In genomic region chr2:74198461-74199274, GRCh38 we compare ENCODE assay signal across 8 cellular contexts. TPM values are rescaled to one million over a fixed set of nuclear protein-coding genes. Genes with fewer than 3 reads are reported as not detected.
DNase-seq lines count a peak whose midpoint lies in the region; ATAC-seq and TF ChIP-seq lines count a peak whose summit lies in the region.

MTHFD2 (plus strand) TSS chr2:74198615; CDS start chr2:74198642, 27 bp downstream.

- TF ChIP-seq POLR2A in breast epithelium (IDR thresholded peaks at IDR 0.05), result peak; percentile 19

- H3K9me3 ChIP-seq in AG04450 (ENCODE audit: control insufficient read depth, insufficient read depth, low read length), result no peaks in the 10 kb centered on the region; the same call in 1 of the 2 replicates
- no peaks in the 10 kb centered on the region for H3K9me3 ChIP-seq in breast epithelium

- H3K27ac ChIP-seq in AG04450 (ENCODE audit: low read depth, low read length), result peak within 1 kb of the TSS; percentile 99
- peak within 1 kb of the TSS; percentile 96 for H3K27ac ChIP-seq in VCaP
- peak within 1 kb of the TSS; percentile 84 to 94 for H3K27ac ChIP-seq in breast epithelium

- H3K27me3 ChIP-seq in AG04450 (ENCODE audit: control insufficient read depth, insufficient read depth, low read length) (peaks cover 2% of the 10 kb centered on the region), breast epithelium (no peaks in the 10 kb centered on the region)

- peak; percentile 79 for ATAC-seq in GM18873 (IDR thresholded peaks at IDR 0.05; ENCODE audit: low FRiP score, unreplicated experiment)
- peak; percentile 75 for ATAC-seq in HG03139 (IDR thresholded peaks at IDR 0.05; ENCODE audit: unreplicated experiment)

- POLR2A ChIA-PET in AG04450 (lab: Yijun Ruan, JAX), result interaction anchor here (1.0 to 2.3 kb wide), 6 partner anchors 9 to 272 kb away, joined by 3 to 25 read pairs (median 4); partner anchors contain the start of genes DGUOK and MOB1A

- peak within 1 kb of the TSS; percentile 97 for H3K4me3 ChIP-seq in AG04450 (ENCODE audit: low read depth, low read length)
- peak within 1 kb of the TSS; percentile 75 to 79 (median 77) for H3K4me3 ChIP-seq in breast epithelium

- peak; percentile 94 for DNase-seq in AG04450 (ENCODE audit: low read depth, low spot score)
- DNase-seq in NCI-H2196 treated with DMSO at 0.1 percent for 48 hours (lab: John Stamatoyannopoulos, UW; ENCODE audit: unreplicated experiment), result peak; percentile 84
- peak; percentile 92 for DNase-seq in breast epithelium (ENCODE audit: low spot score in 2 of 2)
- peak; percentile 90 for DNase-seq in iPS-NIHi7 (ENCODE audit: extremely low spot score)
- peak; percentile 89 for DNase-seq in smooth muscle cell of the brain vasculature (ENCODE audit: low read depth, low spot score)

- CTCF ChIA-PET in AG04450 (lab: Charles Lee), result interaction anchor here (2.6 kb wide), 1 partner anchor 20 kb away, joined by 13 read pairs; the partner anchor contains the start of gene MOB1A

- H3K4me1 ChIP-seq in breast epithelium, result no peaks in the 10 kb centered on the region

- peak; percentile 80 for TF ChIP-seq CTCF in AG04450 (IDR thresholded peaks at IDR 0.05; ENCODE audit: low read depth, low read length)
- peak; percentile 79 for TF ChIP-seq CTCF in VCaP (conservative IDR thresholded peaks at IDR 0.05)
- TF ChIP-seq CTCF in breast epithelium (IDR thresholded peaks at IDR 0.05), result peak; percentile 68 to 77 (median 74)

- H3K36me3 ChIP-seq in breast epithelium, result no peaks in the 10 kb centered on the region

- intact Hi-C loops in breast epithelium (cut with DNase I; ENCODE audit: low total_unique reads), result no loop called here

RNA-seq across cellular contexts. Expression of gene MTHFD2, which starts in this region (rescaled TPM):
- polyA plus RNA-seq in AG04450 (2011; rRNA removed), result 234 and 299 TPM in 2 replicates
- polyA minus RNA-seq in AG04450 (2011; rRNA and poly(A)+ RNA removed), result 209 and 217 TPM in 2 replicates
- total RNA-seq in breast epithelium, result 100 to 1,000 TPM in 1 of 3 donors, 10 to 100 TPM in 2; 41.6 to 100 (median 56.7) TPM

Comparison
In these comparisons a context has a peak if more than half of its experiments do, and no peak if none do; other contexts are left out.
1. Peak in every context shown above with its lines: DNase-seq, ATAC-seq, H3K4me3 ChIP-seq and H3K27ac ChIP-seq.